In the genomic region with DNA sequence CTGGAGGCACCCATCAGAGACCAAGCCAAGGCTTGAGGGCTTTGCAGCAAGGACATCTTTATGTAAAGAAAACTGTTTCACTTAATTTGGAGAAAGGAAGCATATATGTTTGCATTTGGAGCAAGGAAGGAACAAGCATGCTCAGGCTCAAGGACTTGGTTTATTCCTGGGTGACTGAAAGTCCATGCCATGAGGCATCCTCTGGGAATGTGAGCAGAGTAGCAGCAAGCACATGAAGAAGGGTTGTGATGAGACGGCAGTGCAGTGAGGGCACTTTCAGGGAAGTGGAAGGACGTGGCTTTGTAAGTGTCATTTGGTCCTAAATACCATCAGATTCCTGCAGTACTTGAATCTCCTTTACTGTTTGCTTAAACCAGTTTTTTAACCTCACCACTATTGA, we compare ENCODE assay signal across 18 cellular contexts. TPM values are rescaled to one million over a fixed set of nuclear protein-coding genes. Genes with fewer than 3 reads are reported as not detected.
DNase-seq lines count a peak whose midpoint lies in the region; ATAC-seq and TF ChIP-seq lines count a peak whose summit lies in the region.
"Had no signal": no experiment of that assay in that cellular context is flagged by ENCODE, and none has a peak within 500 bp of the region (broad histone marks: within the 10 kb centered on the region; RNA-seq: fewer than 3 reads in every experiment).

No MANE protein-coding gene starts in this region.

- H3K23ac ChIP-seq in trophoblast cell (ENCODE audit: low read length): no peak overlapping the region

- CTCF ChIA-PET in Caco-2 (lab: Charles Lee): interaction anchor here (1.3 kb wide), 1 partner anchor 101 kb away, joined by 4 read pairs; no protein-coding TSS in a partner anchor

- H3K4me1 ChIP-seq in trophoblast cell (ENCODE audit: control insufficient read depth in 1 of 2, insufficient read depth in 2 of 2, low read length in 2 of 2) (peaks cover 0 to 3% of the 10 kb centered on the region in 2 experiments), Caco-2 (no peaks in the 10 kb centered on the region), testis (no peaks in the 10 kb centered on the region)
- H3K4me1 ChIP-seq: transverse colon had no signal

- no peaks in the 10 kb centered on the region for H3K9me3 ChIP-seq in trophoblast cell (ENCODE audit: insufficient read depth, low read depth, low read length)
- no peaks in the 10 kb centered on the region for H3K9me3 ChIP-seq in Caco-2
- H3K9me3 ChIP-seq in testis: no peaks in the 10 kb centered on the region
- H3K9me3 ChIP-seq: transverse colon had no signal

- no peaks in the 10 kb centered on the region for H3K79me2 ChIP-seq in trophoblast cell (ENCODE audit: control insufficient read depth, insufficient read depth, low read length, poor library complexity)

- H3K4me3 ChIP-seq in trophoblast cell (ENCODE audit: low read depth, low read length) (no peak overlapping the region), Caco-2 (ENCODE audit: low read depth, low read length) (no peak overlapping the region), testis (no peak overlapping the region)
- H3K4me3 ChIP-seq: transverse colon had no signal

- POLR2A ChIA-PET in Caco-2 (lab: Charles Lee): no interaction called here

- no peak overlapping the region for H2AK5ac ChIP-seq in trophoblast cell (ENCODE audit: low read length)

- BruUV-seq in Caco-2 (replicated peaks; lab: Mats Ljungman, UMichigan): no TSS peak

- no peak overlapping the region for H2BK12ac ChIP-seq in trophoblast cell (ENCODE audit: low read length)

- H2AFZ ChIP-seq in trophoblast cell (ENCODE audit: insufficient read depth, low read length, poor library complexity): no peak overlapping the region

- H3K4me2 ChIP-seq in trophoblast cell (ENCODE audit: low read length): no peak overlapping the region

- H3K27ac ChIP-seq in trophoblast cell (ENCODE audit: low read depth, low read length) (no peak overlapping the region), testis (no peak overlapping the region)
- H3K27ac ChIP-seq: transverse colon had no signal

- H3K27me3 Mint-ChIP-seq in activated T-helper 17 cell treated with anti-CD3 and anti-CD28 coated beads, Interleukin-2, amount 50 U/mL, for 72 hours: no peaks in the 10 kb centered on the region
- no peaks in the 10 kb centered on the region for H3K27me3 Mint-ChIP-seq in Caco-2 (ENCODE audit: insufficient read depth, unreplicated experiment)
- H3K27me3 Mint-ChIP-seq: activated naive CD4-positive, alpha-beta T cell treated with anti-CD3 and anti-CD28 coated beads, Interleukin-2, amount 50 U/mL, for 24 hours; stimulated activated naive B cell treated with anti-CD40 and anti-IgM and Interleukin-4, amounts not matched to agents 10 μg/mL and 1 μg/mL and 100 μg/mL, for 72 hours had no signal

- H3K9me3 Mint-ChIP-seq in activated T-helper 17 cell treated with anti-CD3 and anti-CD28 coated beads, Interleukin-2, amount 50 U/mL, for 72 hours: no peaks in the 10 kb centered on the region
- H3K9me3 Mint-ChIP-seq in Caco-2 (ENCODE audit: unreplicated experiment): no peaks in the 10 kb centered on the region
- H3K9me3 Mint-ChIP-seq: activated naive CD4-positive, alpha-beta T cell treated with anti-CD3 and anti-CD28 coated beads, Interleukin-2, amount 50 U/mL, for 24 hours; CD8-positive, alpha-beta T cell; endodermal cell; nephron; stimulated activated naive B cell treated with anti-CD40 and anti-IgM and Interleukin-4, amounts not matched to agents 10 μg/mL and 1 μg/mL and 100 μg/mL, for 72 hours had no signal

- no peak for ATAC-seq in activated T-helper 17 cell treated with anti-CD3 and anti-CD28 coated beads, Interleukin-2, amount 50 U/mL, for 72 hours (replicated peaks)
- ATAC-seq: CD8-positive, alpha-beta T cell; stimulated activated naive B cell treated with anti-CD40 and anti-IgM and Interleukin-4, amounts not matched to agents 10 μg/mL and 1 μg/mL and 100 μg/mL, for 72 hours had no signal

- H3K18ac ChIP-seq in trophoblast cell (ENCODE audit: low read length): no peak overlapping the region

- H3K4ac ChIP-seq in trophoblast cell (ENCODE audit: low read depth, low read length): no peak overlapping the region

- H3K27ac Mint-ChIP-seq in activated T-helper 17 cell treated with anti-CD3 and anti-CD28 coated beads, Interleukin-2, amount 50 U/mL, for 72 hours: peak overlapping the region; percentile 0
- H3K27ac Mint-ChIP-seq in Caco-2 (ENCODE audit: unreplicated experiment): no peak overlapping the region
- H3K27ac Mint-ChIP-seq: activated naive CD4-positive, alpha-beta T cell treated with anti-CD3 and anti-CD28 coated beads, Interleukin-2, amount 50 U/mL, for 24 hours; CD8-positive, alpha-beta T cell; endodermal cell; nephron; stimulated activated naive B cell treated with anti-CD40 and anti-IgM and Interleukin-4, amounts not matched to agents 10 μg/mL and 1 μg/mL and 100 μg/mL, for 72 hours had no signal

- H3K4me1 Mint-ChIP-seq in activated T-helper 17 cell treated with anti-CD3 and anti-CD28 coated beads, Interleukin-2, amount 50 U/mL, for 72 hours: peaks cover 4% of the 10 kb centered on the region
- no peaks in the 10 kb centered on the region for H3K4me1 Mint-ChIP-seq in Caco-2 (ENCODE audit: low read depth, unreplicated experiment)
- H3K4me1 Mint-ChIP-seq: endodermal cell, nephron had no signal

- peak; percentile 55 for DNase-seq in ELR (ENCODE audit: low read depth)
- DNase-seq in fibroblast of peridontal ligament (ENCODE audit: extremely low read depth): peak; percentile 51
- peak; percentile 17 to 48 for DNase-seq in trophoblast cell
- no peak for DNase-seq in Caco-2
- no peak for DNase-seq in testis
- no peak for DNase-seq in NCI-H82 treated with DMSO at 0.1 percent for 48 hours (lab: John Stamatoyannopoulos, UW; ENCODE audit: unreplicated experiment)
- DNase-seq: activated CD4-positive, CD25-positive, alpha-beta regulatory T cell treated with anti-CD3 and anti-CD28 coated beads, Interleukin-2, amount 50 U/mL, for 72 hours; activated CD8-positive, alpha-beta memory T cell treated with anti-CD3 and anti-CD28 coated beads, Interleukin-2, amount 50 U/mL, for 48 hours; CD8-positive, alpha-beta T cell; endodermal cell; NCI-H146; NCI-H226; Right ventricle myocardium superior; stimulated activated naive B cell treated with anti-CD40 and anti-IgM and Interleukin-4, amounts not matched to agents 10 μg/mL and 1 μg/mL and 100 μg/mL, for 72 hours; transverse colon had no signal

- no peak overlapping the region for H2BK120ac ChIP-seq in trophoblast cell (ENCODE audit: insufficient read depth, low read length, poor library complexity)

- H3K4me3 Mint-ChIP-seq in activated T-helper 17 cell treated with anti-CD3 and anti-CD28 coated beads, Interleukin-2, amount 50 U/mL, for 72 hours: no peak overlapping the region
- no peak overlapping the region for H3K4me3 Mint-ChIP-seq in Caco-2 (ENCODE audit: unreplicated experiment)
- H3K4me3 Mint-ChIP-seq: activated naive CD4-positive, alpha-beta T cell treated with anti-CD3 and anti-CD28 coated beads, Interleukin-2, amount 50 U/mL, for 24 hours; CD8-positive, alpha-beta T cell; endodermal cell; nephron; stimulated activated naive B cell treated with anti-CD40 and anti-IgM and Interleukin-4, amounts not matched to agents 10 μg/mL and 1 μg/mL and 100 μg/mL, for 72 hours had no signal

- TF ChIP-seq POLR2A in testis (IDR thresholded peaks at IDR 0.05): no peak

- H3K9ac ChIP-seq in trophoblast cell (ENCODE audit: low read length): no peak overlapping the region

- no peak for TF ChIP-seq CTCF in Caco-2 (IDR thresholded peaks at IDR 0.05; ENCODE audit: insufficient read depth in 1 of 2, low read depth in 1 of 2, low read length in 1 of 2, severe bottlenecking in 1 of 2, unreplicated experiment in 1 of 2)
- no peak for TF ChIP-seq CTCF in testis (IDR thresholded peaks at IDR 0.05)

- peaks cover 15 to 36% of the 10 kb centered on the region in 2 experiments for H3K36me3 ChIP-seq in trophoblast cell (ENCODE audit: control insufficient read depth in 1 of 2, insufficient read depth in 2 of 2, low read length in 2 of 2)
- H3K36me3 ChIP-seq in Caco-2 (ENCODE audit: control insufficient read depth, insufficient read depth, low read length): no peaks in the 10 kb centered on the region
- no peaks in the 10 kb centered on the region for H3K36me3 ChIP-seq in testis (ENCODE audit: low read depth, missing control alignments)

- H3K14ac ChIP-seq in trophoblast cell (ENCODE audit: low read length): no peak overlapping the region

- H3K27me3 ChIP-seq in trophoblast cell (ENCODE audit: insufficient read depth, low read length): no peaks in the 10 kb centered on the region
- no peaks in the 10 kb centered on the region for H3K27me3 ChIP-seq in Caco-2 (replicated peaks; ENCODE audit: control insufficient read depth, insufficient read depth, low read length)
- no peaks in the 10 kb centered on the region for H3K27me3 ChIP-seq in testis
- H3K27me3 ChIP-seq: transverse colon had no signal

- WGBS in trophoblast cell (ENCODE audit: extremely low coverage, insufficient coverage, insufficient read length): no CpG with 5 or more reads among the region's 2 CpGs
- WGBS in testis, 2 donors: 92 to 96% methylated on average over 2 of the region's 2 CpGs

- H2BK5ac ChIP-seq in trophoblast cell (ENCODE audit: low read depth, low read length, poor library complexity): no peak overlapping the region

- intact Hi-C loops in Caco-2 (cut with micrococcal nuclease; ENCODE audit: unreplicated experiment) (no loop called here), testis (cut with DNase I; ENCODE audit: low total_unique reads) (no loop called here)

- no peak overlapping the region for H4K12ac ChIP-seq in trophoblast cell (ENCODE audit: low read depth, low read length)

- H3K36me3 Mint-ChIP-seq in activated T-helper 17 cell treated with anti-CD3 and anti-CD28 coated beads, Interleukin-2, amount 50 U/mL, for 72 hours (ENCODE audit: low read depth): peaks cover 98% of the 10 kb centered on the region
- H3K36me3 Mint-ChIP-seq in Caco-2 (ENCODE audit: insufficient read depth, unreplicated experiment): peaks cover 82% of the 10 kb centered on the region

- no peaks in the 10 kb centered on the region for H3K79me1 ChIP-seq in trophoblast cell (ENCODE audit: low read length)

- no peak overlapping the region for H4K8ac ChIP-seq in trophoblast cell (ENCODE audit: low read depth, low read length)

- no peak overlapping the region for H4K91ac ChIP-seq in trophoblast cell (ENCODE audit: low read depth, low read length)

RNA-seq across cellular contexts. Expression of a gene that starts 26.8 kb away (rescaled TPM):
- 10 to 100 TPM; 76.9 to 89.7 TPM for total RNA-seq in activated T-helper 17 cell treated with anti-CD3 and anti-CD28 coated beads, Interleukin-2, amount 50 U/mL, for 72 hours
- 27.9 and 28.6 TPM in 2 replicates for polyA plus RNA-seq in trophoblast cell (2013)
- total RNA-seq in Caco-2 (2022) (63.1 and 64.1 TPM in 2 replicates), testis (10 to 100 TPM; 65.2 to 73.3 TPM)
- polyA plus RNA-seq in testis (ENCODE audit: insufficient read depth, low read depth, low replicate concordance): 31.6 TPM

Comparison
In these comparisons a context has a peak if more than half of its experiments do, and no peak if none do; other contexts are left out.
1. DNase-seq: peak in ELR (single experiment), fibroblast of peridontal ligament (single experiment) and trophoblast cell (2 of 2); none in Caco-2 (0 of 2), testis (single experiment) and NCI-H82 treated with DMSO at 0.1 percent for 48 hours (single experiment).